ENCODE assay signal across 28 cellular contexts in genomic region chr1:157209514-157209913, GRCh38.
"Had no signal": no experiment of that assay in that cellular context is flagged by ENCODE, and none has a peak within 500 bp of the region (broad histone marks: within the 10 kb centered on the region; RNA-seq: fewer than 3 reads in every experiment).

No MANE protein-coding gene starts in this region.

- H3K27me3 ChIP-seq: body of pancreas, colonic mucosa had no signal

- H3K4me1 Mint-ChIP-seq: activated CD4-positive, alpha-beta T cell treated with anti-CD3 and anti-CD28 coated beads, Interleukin-2, amount 10 ng/mL, durations not matched to agents 7 days and 5 days; activated T-helper 17 cell treated with anti-CD3 and anti-CD28 coated beads, Interleukin-2, amount 50 U/mL, for 72 hours; T-helper 17 cell had no signal

- H3K36me3 ChIP-seq: colonic mucosa, WERI-Rb-1 had no signal

- H3K9me3 ChIP-seq: colonic mucosa had no signal

- DNase-seq: activated CD4-positive, alpha-beta T cell treated with anti-CD3 and anti-CD28 coated beads for 1 hour; activated CD4-positive, alpha-beta T cell treated with anti-CD3 and anti-CD28 coated beads for 4 hours; activated CD4-positive, alpha-beta T cell treated with anti-CD3 and anti-CD28 coated beads, Interleukin-2, amount 10 ng/mL, durations not matched to agents 7 days and 5 days; activated CD4-positive, alpha-beta T cell treated with anti-CD3 and anti-CD28 coated beads, Interleukin-2, amount 50 U/mL, for 4 hours; activated CD4-positive, CD25-positive, alpha-beta regulatory T cell; activated CD8-positive, alpha-beta memory T cell treated with anti-CD3 and anti-CD28 coated beads for 24 hours; activated CD8-positive, alpha-beta T cell treated with anti-CD3 and anti-CD28 coated beads for 36 hours; activated effector memory CD4-positive, alpha-beta T cell treated with Interleukin-2 at 50 U/mL for 16 hours; activated gamma-delta T cell treated with Interleukin-2 at 50 U/mL for 16 hours; activated naive CD4-positive, alpha-beta T cell treated with anti-CD3 and anti-CD28 coated beads, Interleukin-2, amount 50 U/mL, for 16 hours; activated naive CD4-positive, alpha-beta T cell treated with Interleukin-2 at 50 U/mL for 16 hours; activated T-cell treated with anti-CD3 and anti-CD28 coated beads, Interleukin-2, amount 50 U/mL, for 4 hours; amniotic stem cell; anterior cingulate cortex; body of pancreas; central memory CD4-positive, alpha-beta T cell; cerebellar nuclear complex; colonic mucosa; effector CD8-positive, alpha-beta T cell; foreskin fibroblast; T-helper 1 cell; T-helper 17 cell; T1000; WERI-Rb-1 had no signal

- ATAC-seq: activated CD8-positive, alpha-beta T cell treated with anti-CD3 and anti-CD28 coated beads for 36 hours; activated T-cell treated with anti-CD3 and anti-CD28 coated beads, Interleukin-2, amount 50 U/mL, for 4 hours; activated T-helper 17 cell treated with anti-CD3 and anti-CD28 coated beads, Interleukin-2, amount 50 U/mL, for 72 hours; body of pancreas; esophagus mucosa; T-helper 17 cell had no signal

- H3K4me3 Mint-ChIP-seq: activated CD4-positive, alpha-beta T cell treated with anti-CD3 and anti-CD28 coated beads, Interleukin-2, amount 10 ng/mL, durations not matched to agents 7 days and 5 days; activated CD8-positive, alpha-beta T cell treated with anti-CD3 and anti-CD28 coated beads for 36 hours; activated naive CD8-positive, alpha-beta T cell; activated T-cell treated with anti-CD3 and anti-CD28 coated beads, Interleukin-2, amount 50 U/mL, for 4 hours; activated T-helper 17 cell treated with anti-CD3 and anti-CD28 coated beads, Interleukin-2, amount 50 U/mL, for 72 hours; T-helper 17 cell; T-helper 2 cell treated with Interferon-gamma antibody and Interleukin-4, amounts not matched to agents 5 μg/mL and 100 μg/mL, for 36 hours had no signal

- H3K4me3 ChIP-seq: body of pancreas, colonic mucosa had no signal

- H3K27ac Mint-ChIP-seq: activated CD4-positive, alpha-beta T cell treated with anti-CD3 and anti-CD28 coated beads, Interleukin-2, amount 10 ng/mL, durations not matched to agents 7 days and 5 days; activated CD8-positive, alpha-beta T cell treated with anti-CD3 and anti-CD28 coated beads for 36 hours; activated naive CD8-positive, alpha-beta T cell; activated T-helper 17 cell treated with anti-CD3 and anti-CD28 coated beads, Interleukin-2, amount 50 U/mL, for 72 hours; T-helper 17 cell; T-helper 2 cell treated with Interferon-gamma antibody and Interleukin-4, amounts not matched to agents 5 μg/mL and 100 μg/mL, for 36 hours had no signal

- H3K36me3 Mint-ChIP-seq: activated naive CD8-positive, alpha-beta T cell had no signal

- H3K27ac ChIP-seq: body of pancreas, colonic mucosa, WERI-Rb-1 had no signal

- H3K4me1 ChIP-seq: body of pancreas, colonic mucosa had no signal
